ENCODE assay signal across 9 cellular contexts in the genomic region with DNA sequence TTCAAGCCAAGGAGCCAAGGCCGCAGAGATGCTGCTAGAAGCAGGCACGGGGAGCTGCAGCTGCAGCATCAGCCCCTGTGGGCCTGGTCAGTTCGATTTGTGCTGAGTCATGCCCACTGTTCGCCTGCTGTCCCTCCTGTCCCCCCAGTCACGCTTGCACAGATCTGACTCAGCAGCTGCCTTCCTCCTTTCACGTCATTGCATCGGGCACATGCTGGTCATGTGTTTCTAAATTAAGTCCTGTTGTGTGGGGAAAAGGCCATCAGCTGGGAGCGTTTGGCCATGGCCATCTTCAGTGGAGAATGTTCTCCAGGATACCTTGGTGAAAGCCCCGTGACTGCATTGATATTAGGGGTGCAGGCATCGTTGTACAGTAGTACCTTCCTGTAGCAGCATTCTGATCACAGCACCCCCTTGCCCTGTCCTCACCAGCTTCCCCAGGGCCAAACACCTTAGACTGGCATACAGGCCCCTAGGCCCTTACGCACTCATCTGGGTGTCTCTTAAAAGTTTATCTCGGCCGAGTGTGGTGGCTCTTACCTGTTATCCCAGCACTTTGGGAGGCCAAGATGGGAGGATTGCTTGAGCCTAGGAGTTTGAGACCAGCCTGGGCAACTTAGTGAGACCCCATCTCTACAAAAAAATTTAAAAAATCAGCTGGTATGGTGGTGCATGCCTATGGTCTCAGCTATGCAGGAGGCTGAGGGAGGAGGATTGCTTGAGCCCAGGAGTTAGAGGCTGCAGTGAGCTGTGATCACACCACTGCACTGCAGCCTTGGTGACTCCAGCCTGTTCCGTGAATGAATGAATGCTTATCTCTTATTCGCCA. TPM values are rescaled to one million over a fixed set of nuclear protein-coding genes. Genes with fewer than 3 reads are reported as not detected.
DNase-seq lines count a peak whose midpoint lies in the region; ATAC-seq, FAIRE-seq and TF ChIP-seq lines count a peak whose summit lies in the region.
"Had no signal": no experiment of that assay in that cellular context is flagged by ENCODE, and none has a peak within 500 bp of the region (broad histone marks: within the 10 kb centered on the region; RNA-seq: fewer than 3 reads in every experiment).

No MANE protein-coding gene starts in this region.

- H3K9me3 Mint-ChIP-seq in stimulated activated naive CD8-positive, alpha-beta T cell treated with anti-CD3 and anti-CD28 coated beads, Interleukin-15, amount 100 ng/mL, for 72 hours: no peaks in the 10 kb centered on the region
- no peaks in the 10 kb centered on the region for H3K9me3 Mint-ChIP-seq in CD8-positive, alpha-beta memory T cell
- H3K9me3 Mint-ChIP-seq: activated T-helper 17 cell treated with anti-CD3 and anti-CD28 coated beads, Interleukin-2, amount 50 U/mL, for 72 hours had no signal

- H3K36me3 ChIP-seq in mucosa of descending colon (ENCODE audit: low read depth): no peaks in the 10 kb centered on the region
- H3K36me3 ChIP-seq in CD8-positive, alpha-beta memory T cell (ENCODE audit: insufficient read depth, low read length): no peaks in the 10 kb centered on the region

- TF ChIP-seq EP300 in A549 (IDR thresholded peaks at IDR 0.05): peak; percentile 71 to 79; a peak in 3 of 5 replicates

- H3K9me3 ChIP-seq in A549: no peaks in the 10 kb centered on the region
- no peaks in the 10 kb centered on the region for H3K9me3 ChIP-seq in mucosa of descending colon
- no peaks in the 10 kb centered on the region for H3K9me3 ChIP-seq in CD8-positive, alpha-beta memory T cell (ENCODE audit: low read length)

- no peak overlapping the region for H3K27ac Mint-ChIP-seq in stimulated activated naive CD8-positive, alpha-beta T cell treated with anti-CD3 and anti-CD28 coated beads, Interleukin-15, amount 100 ng/mL, for 72 hours
- H3K27ac Mint-ChIP-seq in CD8-positive, alpha-beta memory T cell: no peak overlapping the region
- H3K27ac Mint-ChIP-seq: activated T-helper 17 cell treated with anti-CD3 and anti-CD28 coated beads, Interleukin-2, amount 50 U/mL, for 72 hours had no signal

- ATAC-seq in A549: peak; percentile 84 to 92
- peak; percentile 22 for ATAC-seq in mucosa of descending colon
- no peak for ATAC-seq in stimulated activated naive CD8-positive, alpha-beta T cell treated with anti-CD3 and anti-CD28 coated beads, Interleukin-15, amount 100 ng/mL, for 72 hours
- no peak for ATAC-seq in foreskin keratinocyte
- ATAC-seq: activated T-helper 17 cell treated with anti-CD3 and anti-CD28 coated beads, Interleukin-2, amount 50 U/mL, for 72 hours had no signal

- no peak overlapping the region for H3K4me3 ChIP-seq in A549
- no peak overlapping the region for H3K4me3 ChIP-seq in epithelial cell of proximal tubule (ENCODE audit: low read depth, low read length)
- no peak overlapping the region for H3K4me3 ChIP-seq in mucosa of descending colon
- no peak overlapping the region for H3K4me3 ChIP-seq in CD8-positive, alpha-beta memory T cell (ENCODE audit: low read length)

- CTCF ChIA-PET in A549 (lab: Yijun Ruan, JAX): interaction anchor here (0.8 to 1.6 kb wide), 3 partner anchors 10 to 72 kb away, joined by 3 to 6 read pairs (median 3); no protein-coding TSS in a partner anchor
- CTCF ChIA-PET in CD8-positive, alpha-beta memory T cell (lab: Charles Lee): interaction anchor here (1.3 kb wide), 1 partner anchor 92 kb away, joined by 3 read pairs; no protein-coding TSS in a partner anchor

- no peaks in the 10 kb centered on the region for H3K4me1 Mint-ChIP-seq in stimulated activated naive CD8-positive, alpha-beta T cell treated with anti-CD3 and anti-CD28 coated beads, Interleukin-15, amount 100 ng/mL, for 72 hours
- peaks cover 1 to 17% (median 9%) of the 10 kb centered on the region in 3 donors for H3K4me1 Mint-ChIP-seq in CD8-positive, alpha-beta memory T cell
- H3K4me1 Mint-ChIP-seq: activated T-helper 17 cell treated with anti-CD3 and anti-CD28 coated beads, Interleukin-2, amount 50 U/mL, for 72 hours had no signal

- intact Hi-C loops in mucosa of descending colon (cut with DNase I, micrococcal nuclease): no loop called here

- DNase-seq in A549 (ENCODE audit: low read depth in 1 of 2, low spot score in 1 of 2) (peak; percentile 66 to 93), OCI-M1 (lab: John Stamatoyannopoulos, UW) (peak; percentile 68), epithelial cell of proximal tubule (ENCODE audit: low read depth) (peak; percentile 89), mucosa of descending colon (peak in 1 of 3 donors; percentile 17), foreskin keratinocyte (no peak)
- no peak for DNase-seq in stimulated activated naive CD8-positive, alpha-beta T cell treated with anti-CD3 and anti-CD28 coated beads, Interleukin-15, amount 100 ng/mL, for 72 hours
- no peak for DNase-seq in CD8-positive, alpha-beta memory T cell
- DNase-seq in activated CD4-positive, alpha-beta T cell treated with anti-CD3 and anti-CD28 coated beads, Interleukin-2, amount 50 U/mL, for 1 hour: no peak

- H3K4me3 Mint-ChIP-seq in stimulated activated naive CD8-positive, alpha-beta T cell treated with anti-CD3 and anti-CD28 coated beads, Interleukin-15, amount 100 ng/mL, for 72 hours: no peak overlapping the region
- H3K4me3 Mint-ChIP-seq in CD8-positive, alpha-beta memory T cell: no peak overlapping the region
- H3K4me3 Mint-ChIP-seq: activated T-helper 17 cell treated with anti-CD3 and anti-CD28 coated beads, Interleukin-2, amount 50 U/mL, for 72 hours had no signal

- peak; percentile 18 for FAIRE-seq in A549 (lab: Jason Lieb, UNC)

- TF ChIP-seq POLR2A in A549 (IDR thresholded peaks at IDR 0.05; ENCODE audit: low read length): no peak

- peak overlapping the region; percentile 31 for H3K4me2 ChIP-seq in A549

- H3K27me3 Mint-ChIP-seq in stimulated activated naive CD8-positive, alpha-beta T cell treated with anti-CD3 and anti-CD28 coated beads, Interleukin-15, amount 100 ng/mL, for 72 hours: no peaks in the 10 kb centered on the region
- peaks cover 0 to 3% of the 10 kb centered on the region in 2 donors for H3K27me3 Mint-ChIP-seq in CD8-positive, alpha-beta memory T cell
- H3K27me3 Mint-ChIP-seq: activated T-helper 17 cell treated with anti-CD3 and anti-CD28 coated beads, Interleukin-2, amount 50 U/mL, for 72 hours had no signal

- no peaks in the 10 kb centered on the region for H3K27me3 ChIP-seq in foreskin keratinocyte
- no peaks in the 10 kb centered on the region for H3K27me3 ChIP-seq in CD8-positive, alpha-beta memory T cell (ENCODE audit: insufficient read depth, low read length, poor library complexity, severe bottlenecking)

- TF ChIP-seq CTCF in A549 (IDR thresholded peaks at IDR 0.05): no peak
- TF ChIP-seq CTCF in epithelial cell of proximal tubule (conservative IDR thresholded peaks at IDR 0.05; ENCODE audit: low read depth, low read length): no peak
- no peak for TF ChIP-seq CTCF in mucosa of descending colon (IDR thresholded peaks at IDR 0.05)
- TF ChIP-seq CTCF in foreskin keratinocyte (conservative IDR thresholded peaks at IDR 0.05): no peak

- TF ChIP-seq RAD21 in A549 (conservative IDR thresholded peaks at IDR 0.05 in 1 of 2, IDR thresholded peaks at IDR 0.05 in 1 of 2): no peak; a peak in 1 of 5 replicates

- H3K4me1 ChIP-seq in A549 (peaks cover 51% of the 10 kb centered on the region), mucosa of descending colon (ENCODE audit: low read depth) (no peaks in the 10 kb centered on the region), foreskin keratinocyte (peaks cover under 1% of the 10 kb centered on the region)
- no peaks in the 10 kb centered on the region for H3K4me1 ChIP-seq in CD8-positive, alpha-beta memory T cell (ENCODE audit: insufficient read depth, low read length)

- H3K36me3 Mint-ChIP-seq in CD8-positive, alpha-beta memory T cell: peaks cover 8 to 28% (median 10%) of the 10 kb centered on the region in 3 donors

- POLR2A ChIA-PET in A549 (lab: Yijun Ruan, JAX): interaction anchor here (1.1 kb wide), 1 partner anchor 23 kb away, joined by 3 read pairs; the partner anchor contains the start of gene POR
- POLR2A ChIA-PET in CD8-positive, alpha-beta memory T cell (lab: Charles Lee): no interaction called here

- H3K27ac ChIP-seq in A549 (peak overlapping the region; percentile 73 to 93), foreskin keratinocyte (no peak overlapping the region)
- no peak overlapping the region for H3K27ac ChIP-seq in CD8-positive, alpha-beta memory T cell (ENCODE audit: low read depth, low read length)

- 50% methylated on average over 15 of the region's 15 CpGs for WGBS in A549 (ENCODE audit: missing lambda C conversion rate)

RNA-seq across cellular contexts. Expression of gene POR, which starts 23.2 kb away (rescaled TPM):
- polyA plus RNA-seq in A549 (2011; rRNA removed) (69.6 and 71.1 TPM in 2 replicates), A549 (2017; fragmentation: RNase III; extraction: RNeasy Plus Mini Kit Qiagen cat#74134 plus additional on column Dnase treatment) (81.3 to 109 TPM (median 103 TPM) in 3 replicates), foreskin keratinocyte (44.0 and 44.5 TPM in 2 replicates)
- 93.7 and 128 TPM in 2 replicates for polyA plus RNA-seq in A549 (2012; cell fraction: cytosol; rRNA removed)
- 328 and 664 TPM in 2 replicates for polyA plus RNA-seq in A549 (2012; cell fraction: nucleus; rRNA removed)
- 88.6 and 115 TPM in 2 replicates for polyA minus RNA-seq in A549 (2011; rRNA and poly(A)+ RNA removed)
- total RNA-seq in epithelial cell of proximal tubule (77.8 and 83.0 TPM in 2 replicates), mucosa of descending colon (100 to 1,000 TPM in 2 of 3 donors, 10 to 100 TPM in 1; 76.4 to 122 (median 118) TPM), foreskin keratinocyte (44.7 and 45.4 TPM in 2 replicates)
- 10 to 100 TPM; 40.7 to 41.6 TPM for total RNA-seq in CD8-positive, alpha-beta memory T cell
- polyA plus RNA-seq in CD8-positive, alpha-beta memory T cell: 61.4 TPM

RNA-seq across cellular contexts. Expression of gene TMEM120A, which starts 56.2 kb away (rescaled TPM):
- polyA plus RNA-seq in A549 (2011; rRNA removed) (53.8 and 77.6 TPM in 2 replicates), A549 (2017; fragmentation: RNase III; extraction: RNeasy Plus Mini Kit Qiagen cat#74134 plus additional on column Dnase treatment) (35.1 to 48.0 TPM (median 46.0 TPM) in 3 replicates), foreskin keratinocyte (38.7 and 44.2 TPM in 2 replicates)
- 44.0 and 69.1 TPM in 2 replicates for polyA plus RNA-seq in A549 (2012; cell fraction: cytosol; rRNA removed)
- 86.4 and 96.6 TPM in 2 replicates for polyA plus RNA-seq in A549 (2012; cell fraction: nucleus; rRNA removed)
- polyA minus RNA-seq in A549 (2011; rRNA and poly(A)+ RNA removed): 66.9 and 80.3 TPM in 2 replicates
- total RNA-seq in epithelial cell of proximal tubule (7.6 and 13.6 TPM in 2 replicates), mucosa of descending colon (100 to 1,000 TPM in 1 of 3 donors, 10 to 100 TPM in 2; 75.6 to 138 (median 88.4) TPM), foreskin keratinocyte (21.4 and 21.7 TPM in 2 replicates)
- 10 to 100 TPM; 30.6 to 41.5 TPM for total RNA-seq in CD8-positive, alpha-beta memory T cell
- polyA plus RNA-seq in CD8-positive, alpha-beta memory T cell: 30.0 TPM

RNA-seq across cellular contexts. Expression of gene RHBDD2, which starts 59.3 kb away (rescaled TPM):
- polyA plus RNA-seq in A549 (2011; rRNA removed) (61.3 and 65.2 TPM in 2 replicates), A549 (2017; fragmentation: RNase III; extraction: RNeasy Plus Mini Kit Qiagen cat#74134 plus additional on column Dnase treatment) (50.3 to 62.0 TPM (median 59.8 TPM) in 3 replicates), foreskin keratinocyte (37.6 and 47.1 TPM in 2 replicates)
- polyA plus RNA-seq in A549 (2012; cell fraction: cytosol; rRNA removed): 68.6 and 92.9 TPM in 2 replicates
- polyA plus RNA-seq in A549 (2012; cell fraction: nucleus; rRNA removed): 111 and 114 TPM in 2 replicates
- polyA minus RNA-seq in A549 (2011; rRNA and poly(A)+ RNA removed): 70.3 and 85.9 TPM in 2 replicates
- total RNA-seq in epithelial cell of proximal tubule (34.9 and 47.3 TPM in 2 replicates), mucosa of descending colon (10 to 100 TPM; 43.9 to 50.5 (median 47.3) TPM), foreskin keratinocyte (26.2 and 30.4 TPM in 2 replicates)
- 10 to 100 TPM; 39.8 to 44.6 TPM for total RNA-seq in CD8-positive, alpha-beta memory T cell
- 108 TPM for polyA plus RNA-seq in CD8-positive, alpha-beta memory T cell

Comparison
In these comparisons a context has a peak if more than half of its experiments do, and no peak if none do; other contexts are left out.
1. ATAC-seq: peak in A549 (2 of 2) and mucosa of descending colon (single experiment); none in stimulated activated naive CD8-positive, alpha-beta T cell treated with anti-CD3 and anti-CD28 coated beads, Interleukin-15, amount 100 ng/mL, for 72 hours (single experiment) and foreskin keratinocyte (single experiment).
2. DNase-seq: peak in A549 (2 of 2), OCI-M1 (single experiment) and epithelial cell of proximal tubule (single experiment); none in stimulated activated naive CD8-positive, alpha-beta T cell treated with anti-CD3 and anti-CD28 coated beads, Interleukin-15, amount 100 ng/mL, for 72 hours (0 of 2), foreskin keratinocyte (0 of 2), CD8-positive, alpha-beta memory T cell (0 of 5) and activated CD4-positive, alpha-beta T cell treated with anti-CD3 and anti-CD28 coated beads, Interleukin-2, amount 50 U/mL, for 1 hour (single experiment).
3. H3K27ac ChIP-seq: peak in A549 (2 of 2); none in foreskin keratinocyte (single experiment) and CD8-positive, alpha-beta memory T cell (single experiment).